In the genomic region with DNA sequence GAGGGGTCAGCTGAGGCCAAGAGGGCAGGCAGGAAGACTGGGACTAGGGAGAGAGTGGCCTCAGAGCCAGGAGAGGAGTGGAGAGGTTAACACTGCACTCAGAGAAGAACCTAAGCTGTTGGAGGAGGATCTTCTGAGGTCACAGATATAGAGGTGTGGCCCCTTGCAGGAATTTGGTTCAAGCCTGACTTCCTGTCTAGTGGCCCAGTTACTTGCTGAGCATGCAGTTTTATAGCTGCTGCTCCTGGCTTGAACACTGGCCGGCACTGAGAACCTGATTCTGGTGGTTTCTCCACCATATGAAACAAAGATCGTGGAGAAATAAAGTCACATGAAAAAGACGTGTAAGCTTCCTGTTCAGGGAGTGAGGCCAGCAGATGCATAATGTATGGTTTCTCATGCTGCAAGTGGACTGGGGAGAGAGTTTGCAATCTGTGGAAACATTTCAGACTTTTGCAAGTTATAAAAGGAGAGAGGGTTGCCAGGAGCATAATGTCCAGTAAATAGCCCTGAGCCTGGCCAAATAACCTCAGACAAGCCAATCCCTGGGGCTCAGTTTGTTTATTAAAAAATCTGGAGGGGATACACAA, we compare ENCODE assay signal across 8 cellular contexts.
DNase-seq lines count a peak whose midpoint lies in the region; ATAC-seq, FAIRE-seq and TF ChIP-seq lines count a peak whose summit lies in the region.

No MANE protein-coding gene starts in this region.

- H3K4me2 ChIP-seq in K562 (ENCODE audit: insufficient read depth, low read length) = peak overlapping the region; percentile 22

- H3K27me3 ChIP-seq in K562 (ENCODE audit: control insufficient read depth in 2 of 2, insufficient read depth in 2 of 2, low read length in 2 of 2) = no peaks in the 10 kb centered on the region

- CTCF ChIA-PET in K562 (lab: Yijun Ruan, JAX; ENCODE audit: low intra/inter-chr PET ratio) = no interaction called here

- H4K20me1 ChIP-seq in K562 (replicated peaks; ENCODE audit: control insufficient read depth, insufficient read depth, low read length) = no peaks in the 10 kb centered on the region

- H3K27ac ChIP-seq in K562 (ENCODE audit: extremely low read depth, low read depth, low read length) = peak overlapping the region; percentile 18; the same call in 1 of the 3 replicates

- peak overlapping the region in 1 of 2 experiments; percentile 84; a peak in 1 of 4 replicates for H3K9ac ChIP-seq in K562 (ENCODE audit: insufficient read depth in 1 of 2, low read depth in 2 of 2, low read length in 2 of 2)

- peak overlapping the region; percentile 70 for H2AFZ ChIP-seq in K562 (ENCODE audit: low read depth, low read length)

- H3K36me3 ChIP-seq in K562 (ENCODE audit: control insufficient read depth, insufficient read depth, low read length) (no peaks in the 10 kb centered on the region), mucosa of descending colon (ENCODE audit: low read depth) (no peaks in the 10 kb centered on the region)

- DNase-seq in A172 (ENCODE audit: low spot score) = peak; percentile 31
- DNase-seq in K562 (ENCODE audit: extremely low read depth in 1 of 4, low spot score in 3 of 4) = peak; percentile 21 to 73 (median 42)
- peak in 1 of 3 donors; percentile 52 for DNase-seq in mucosa of descending colon
- no peak for DNase-seq in NCI-H128 (lab: John Stamatoyannopoulos, UW; ENCODE audit: unreplicated experiment)
- DNase-seq in GM12892 (ENCODE audit: insufficient read length) = no peak
- DNase-seq in NCI-H524 treated with DMSO at 0.1 percent for 48 hours (lab: John Stamatoyannopoulos, UW) = no peak

- no peaks in the 10 kb centered on the region for H3K9me1 ChIP-seq in K562 (ENCODE audit: control insufficient read depth, insufficient read depth, low read length)

- no peaks in the 10 kb centered on the region for H3K79me2 ChIP-seq in K562 (ENCODE audit: control insufficient read depth, insufficient read depth, low read length)

- H3K4me1 ChIP-seq in K562 (replicated peaks in 1 of 2; ENCODE audit: control insufficient read depth in 2 of 2, insufficient read depth in 2 of 2, low read length in 2 of 2) (peaks cover 24 to 56% of the 10 kb centered on the region in 2 experiments), mucosa of descending colon (ENCODE audit: low read depth) (peaks cover 22% of the 10 kb centered on the region)

- no peak for TF ChIP-seq POLR2A in K562 (conservative IDR thresholded peaks at IDR 0.05)
- no peak for TF ChIP-seq POLR2A in GM12892 (IDR thresholded peaks at IDR 0.05; ENCODE audit: low read depth, low read length)

- in situ Hi-C loops in K562 (cut with MboI) = no loop called here

- WGBS in K562 (ENCODE audit: insufficient coverage, low coverage, missing lambda C conversion rate) = 23% methylated on average over 3 of the region's 3 CpGs

- H3K4me3 ChIP-seq in K562 (no peak overlapping the region), mucosa of descending colon (no peak overlapping the region)

- H3K9me3 ChIP-seq in K562 (replicated peaks; ENCODE audit: control insufficient read depth, insufficient read depth, low read depth, low read length) = no peaks in the 10 kb centered on the region
- no peaks in the 10 kb centered on the region for H3K9me3 ChIP-seq in mucosa of descending colon

- POLR2A ChIA-PET in K562 (lab: Yijun Ruan, JAX) = interaction anchor here (0.6 to 1.5 kb wide), 5 partner anchors 10 to 149 kb away, joined by 3 to 4 read pairs (median 4); no protein-coding TSS in a partner anchor

- TF ChIP-seq CTCF in K562 (IDR thresholded peaks at IDR 0.05 in 2 of 3, conservative IDR thresholded peaks at IDR 0.05 in 1 of 3; ENCODE audit: insufficient read depth in 2 of 3, low read depth in 1 of 3, low read length in 3 of 3) (no peak), mucosa of descending colon (IDR thresholded peaks at IDR 0.05) (no peak)

- no peak for TF ChIP-seq EP300 in K562 (IDR thresholded peaks at IDR 0.05; ENCODE audit: low read length)

- FAIRE-seq in K562 (lab: Jason Lieb, UNC) (peak; percentile 88), GM12892 (lab: Jason Lieb, UNC) (no peak)

- no TSS peak for BruUV-seq in K562 (replicated peaks; lab: Mats Ljungman, UMichigan)

- ATAC-seq in GM18870 (IDR thresholded peaks at IDR 0.05; ENCODE audit: unreplicated experiment) = peak; percentile 64
- ATAC-seq in HG03342 (IDR thresholded peaks at IDR 0.05; ENCODE audit: unreplicated experiment) = peak; percentile 60
- peak; percentile 88 for ATAC-seq in K562
- ATAC-seq in mucosa of descending colon = peak; percentile 85

- 0 out of 4 replicates have a peak, but pooled peaks of 1 of the 2 experiments have one; percentile 12 for TF ChIP-seq RAD21 in K562 (CRISPR knock-in tag; conservative IDR thresholded peaks at IDR 0.05 in 1 of 2, IDR thresholded peaks at IDR 0.05 in 1 of 2)

- intact Hi-C loops in K562 (cut with micrococcal nuclease) (no loop called here), mucosa of descending colon (cut with DNase I, micrococcal nuclease) (no loop called here)

TF ChIP-seq in K562, 482 proteins besides CTCF, POLR2A, EP300 and RAD21 (continues in another document):
- peak; percentile 99 for TF ChIP-seq ZNF316 (IDR thresholded peaks at IDR 0.05)
- TF ChIP-seq L3MBTL2 (IDR thresholded peaks at IDR 0.05) = no peak
- no peak for TF ChIP-seq CCNT2 (IDR thresholded peaks at IDR 0.05; ENCODE audit: borderline replicate concordance, extremely low read depth, insufficient read length, low read depth, low read length)
- peak; percentile 98 for TF ChIP-seq MAFK (IDR thresholded peaks at IDR 0.05; ENCODE audit: low read length)
- 0 out of 2 replicates have a peak, but pooled peaks have one; percentile 8 for TF ChIP-seq ELF1 (tag; IDR thresholded peaks at IDR 0.05)
- no peak for TF ChIP-seq POU5F1 (IDR thresholded peaks at IDR 0.05; ENCODE audit: borderline replicate concordance, low read depth, low read length, partially characterized antibody)
- TF ChIP-seq KDM5B (IDR thresholded peaks at IDR 0.05; ENCODE audit: insufficient replicate concordance, low read depth, low read length) = no peak
- TF ChIP-seq TCF3 (CRISPR knock-in tag; IDR thresholded peaks at IDR 0.05) = no peak
- peak; percentile 51; the same call in 1 of the 2 replicates for TF ChIP-seq SPI1 (IDR thresholded peaks at IDR 0.05; ENCODE audit: borderline replicate concordance, low read depth, low read length)
- TF ChIP-seq ETV1 (tag; conservative IDR thresholded peaks at IDR 0.05; ENCODE audit: low read depth) = peak; percentile 22; the same call in 1 of the 2 replicates
- no peak for TF ChIP-seq FOXK1 (CRISPR knock-in tag; IDR thresholded peaks at IDR 0.05; ENCODE audit: borderline replicate concordance)
- TF ChIP-seq BRF1 (IDR thresholded peaks at IDR 0.05; ENCODE audit: borderline replicate concordance, extremely low read depth, insufficient read length) = no peak
- TF ChIP-seq SMC3 (conservative IDR thresholded peaks at IDR 0.05; ENCODE audit: insufficient read depth, low read depth, low read length) = no peak
- 0 out of 2 replicates have a peak, but pooled peaks have one; percentile 29 for TF ChIP-seq ATF7 (IDR thresholded peaks at IDR 0.05)
- TF ChIP-seq ZBTB8A (IDR thresholded peaks at IDR 0.05; ENCODE audit: partially characterized antibody) = no peak
- peak; percentile 97 for TF ChIP-seq MAFF (IDR thresholded peaks at IDR 0.05; ENCODE audit: low read length)
- no peak for TF ChIP-seq FUS (optimal IDR thresholded peaks at IDR 0.05; ENCODE audit: low read depth, low read length)
- TF ChIP-seq ZNF766 (CRISPR knock-in tag; conservative IDR thresholded peaks at IDR 0.05) = no peak
- no peak for TF ChIP-seq MBD1 (CRISPR knock-in tag; IDR thresholded peaks at IDR 0.05)
- no peak for TF ChIP-seq TCF7 (IDR thresholded peaks at IDR 0.05; ENCODE audit: borderline replicate concordance)
- no peak for TF ChIP-seq ZNF431 (CRISPR knock-in tag; IDR thresholded peaks at IDR 0.05)
- TF ChIP-seq MTA2 (IDR thresholded peaks at IDR 0.05; ENCODE audit: low read depth) = no peak
- no peak for TF ChIP-seq CBX5 (IDR thresholded peaks at IDR 0.05; ENCODE audit: borderline replicate concordance, low read depth)
- TF ChIP-seq, protein P1, sequence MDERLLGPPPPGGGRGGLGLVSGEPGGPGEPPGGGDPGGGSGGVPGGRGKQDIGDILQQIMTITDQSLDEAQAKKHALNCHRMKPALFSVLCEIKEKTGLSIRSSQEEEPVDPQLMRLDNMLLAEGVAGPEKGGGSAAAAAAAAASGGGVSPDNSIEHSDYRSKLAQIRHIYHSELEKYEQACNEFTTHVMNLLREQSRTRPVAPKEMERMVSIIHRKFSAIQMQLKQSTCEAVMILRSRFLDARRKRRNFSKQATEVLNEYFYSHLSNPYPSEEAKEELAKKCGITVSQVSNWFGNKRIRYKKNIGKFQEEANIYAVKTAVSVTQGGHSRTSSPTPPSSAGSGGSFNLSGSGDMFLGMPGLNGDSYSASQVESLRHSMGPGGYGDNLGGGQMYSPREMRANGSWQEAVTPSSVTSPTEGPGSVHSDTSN (CRISPR knock-in tag; IDR thresholded peaks at IDR 0.05; ENCODE audit: low read depth) = no peak
- TF ChIP-seq, protein P1 (tag; conservative IDR thresholded peaks at IDR 0.05; ENCODE audit: low read depth) = no peak
- TF ChIP-seq EHMT2 (IDR thresholded peaks at IDR 0.05) = no peak

Comparison
In these comparisons a context has a peak if more than half of its experiments do, and no peak if none do; other contexts are left out.
1. DNase-seq: peak in A172 (single experiment) and K562 (4 of 4); none in NCI-H128 (single experiment), GM12892 (single experiment) and NCI-H524 treated with DMSO at 0.1 percent for 48 hours (single experiment).
2. Peak in every context shown above with its lines, with median percentiles within 50 percentile points of each other: ATAC-seq.